In the genomic region with DNA sequence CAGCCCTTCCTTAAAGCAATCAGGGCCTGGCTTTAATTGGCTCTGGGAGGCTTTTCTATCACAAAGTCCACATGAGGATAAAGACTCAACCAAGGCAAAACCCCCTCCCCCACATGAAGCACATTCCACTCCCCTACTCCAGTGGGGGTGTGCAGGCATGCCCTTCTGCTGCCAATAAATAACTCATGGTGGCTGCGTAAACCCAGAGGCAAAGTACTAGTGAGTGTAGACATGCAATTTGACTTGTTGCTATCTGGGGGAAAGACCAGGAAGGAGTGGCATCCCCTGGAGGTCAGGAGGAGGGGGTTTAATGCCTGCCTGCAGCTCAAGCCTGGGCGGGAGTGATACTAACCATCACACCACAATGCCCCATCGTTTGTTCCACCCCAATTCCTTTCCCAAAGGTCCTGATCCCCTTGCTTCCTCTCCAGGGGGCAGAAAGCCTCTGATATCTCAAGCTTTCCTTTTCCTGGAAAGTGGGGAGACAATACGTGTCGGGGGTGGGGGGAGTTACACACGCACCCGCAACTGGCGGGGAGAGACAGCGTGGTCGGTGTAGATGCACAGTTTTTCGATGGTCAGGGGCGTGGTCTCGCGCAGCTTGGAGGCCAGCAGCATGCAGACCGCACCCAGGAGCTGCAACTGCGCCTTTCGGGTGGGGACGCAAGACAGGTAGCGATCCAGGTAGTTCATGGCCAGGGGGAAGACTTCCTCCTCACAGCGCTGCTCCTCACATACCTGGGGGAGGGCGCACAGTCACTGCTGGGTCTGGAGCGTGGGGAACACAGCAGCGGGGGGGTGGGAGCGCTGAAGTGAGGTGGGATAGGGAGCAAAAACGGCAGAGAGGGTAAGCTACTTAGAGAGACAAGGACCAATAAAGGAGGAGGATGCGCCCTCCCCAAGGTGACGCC, we compare ENCODE assay signal across 9 cellular contexts. TPM values are rescaled to one million over a fixed set of nuclear protein-coding genes. Genes with fewer than 3 reads are reported as not detected.
A peak's percentile ranks its signal among the peaks of the same experiment; 100 is the strongest.
DNase-seq lines count a peak whose midpoint lies in the region; ATAC-seq, FAIRE-seq and TF ChIP-seq lines count a peak whose summit lies in the region.
"Had no signal": no experiment of that assay in that cellular context is flagged by ENCODE, and none has a peak within 500 bp of the region (broad histone marks: within the 10 kb centered on the region; RNA-seq: fewer than 3 reads in every experiment).

No MANE protein-coding gene starts in this region.

- FAIRE-seq in pancreas (lab: Jason Lieb, UNC) = no peak
- FAIRE-seq: islet of Langerhans had no signal

- no peak for TF ChIP-seq CTCF in fibroblast of pulmonary artery (IDR thresholded peaks at IDR 0.05; ENCODE audit: low read length, missing control alignments)
- TF ChIP-seq CTCF in pancreas (IDR thresholded peaks at IDR 0.05) = no peak
- no peak for TF ChIP-seq CTCF in GM10248 (IDR thresholded peaks at IDR 0.05; ENCODE audit: control extremely low read depth, extremely low read depth, low read depth, missing control alignments)

- 44 to 55% methylated on average over 27 of the region's 27 CpGs for WGBS in pancreas, 2 donors

- peaks cover 0 to 4% (median 0%) of the 10 kb centered on the region in 3 donors for H3K36me3 ChIP-seq in pancreas

- no peaks in the 10 kb centered on the region for H3K27me3 ChIP-seq in pancreas

- no peak for ATAC-seq in pancreas

- POLR2A ChIA-PET in GM10248 (lab: Yijun Ruan, JAX) = no interaction called here

- H3K27ac ChIP-seq in pancreas = peak overlapping the region in 1 of 4 donors; percentile 53

- CTCF ChIA-PET in GM10248 (lab: Yijun Ruan, JAX) = interaction anchor here (1.0 to 6.8 kb wide), 7 partner anchors 11 to 153 kb away, joined by 3 to 57 read pairs (median 21); a partner anchor contains a TSS

- peaks cover 0 to 12% (median 0%) of the 10 kb centered on the region in 3 donors for H3K4me1 ChIP-seq in pancreas

- DNase-seq in AG08396 (ENCODE audit: low spot score) = peak; percentile 32
- no peak for DNase-seq in Jurkat, Clone E6-1 (ENCODE audit: low read depth, low spot score)
- DNase-seq in activated CD8-positive, alpha-beta memory T cell treated with anti-CD3 and anti-CD28 coated beads for 24 hours = peak; percentile 79
- peak; percentile 76 for DNase-seq in fibroblast of pulmonary artery (ENCODE audit: low read depth)
- DNase-seq in pancreas = peak in 1 of 6 donors; percentile 31
- no peak for DNase-seq in iPS-NIHi11 (ENCODE audit: low spot score)
- DNase-seq in GM10248 (ENCODE audit: extremely low spot score) = no peak
- no peak for DNase-seq in NCI-H510A treated with DMSO at 0.1 percent for 48 hours (lab: John Stamatoyannopoulos, UW)

- intact Hi-C loops in pancreas (cut with DNase I) = loop anchor here in 2 of 3 donors (10.0 kb wide), 3 partner anchors 85 to 155 kb away; a partner anchor contains a TSS

- H3K4me3 ChIP-seq in Jurkat, Clone E6-1 (ENCODE audit: low read length) = peak overlapping the region; percentile 97
- peak overlapping the region; percentile 93 for H3K4me3 ChIP-seq in fibroblast of pulmonary artery (replicated peaks; ENCODE audit: low read depth, low read length)
- H3K4me3 ChIP-seq in pancreas = peak overlapping the region in 3 of 4 donors; percentile 75 to 93 (median 85)

- no peaks in the 10 kb centered on the region for H3K9me3 ChIP-seq in pancreas

RNA-seq across cellular contexts. Expression of a gene that starts 1.5 kb away (rescaled TPM):
- 382 TPM for polyA plus RNA-seq in Jurkat, Clone E6-1 (2012; ENCODE audit: insufficient read depth, insufficient read length)
- total RNA-seq in pancreas = 10 to 100 TPM; 14.2 to 41.3 (median 20.8) TPM
- polyA plus RNA-seq in pancreas = 10 to 100 TPM; 32.5 to 56.6 TPM

RNA-seq across cellular contexts. Expression of a gene that starts 18.8 kb away (rescaled TPM):
- polyA plus RNA-seq in Jurkat, Clone E6-1 (2012; ENCODE audit: insufficient read depth, insufficient read length) = 87.7 TPM
- total RNA-seq in pancreas = 10 to 100 TPM in 1 of 6 donors, 1 to 10 TPM in 5; 4.7 to 18.6 (median 8.2) TPM
- polyA plus RNA-seq in pancreas = 10 to 100 TPM; 10.2 to 12.8 TPM

RNA-seq across cellular contexts. Expression of a gene that starts 19.2 kb away (rescaled TPM):
- polyA plus RNA-seq in Jurkat, Clone E6-1 (2012; ENCODE audit: insufficient read depth, insufficient read length) = 36.1 TPM
- total RNA-seq in pancreas = 10 to 100 TPM in 1 of 6 donors, 1 to 10 TPM in 5; 5.8 to 13.1 (median 8.7) TPM
- 1 to 10 TPM; 5.3 to 9.3 TPM for polyA plus RNA-seq in pancreas

RNA-seq across cellular contexts. Expression of a gene that starts 44.9 kb away (rescaled TPM):
- polyA plus RNA-seq in Jurkat, Clone E6-1 (2012; ENCODE audit: insufficient read depth, insufficient read length) = 28.3 TPM
- total RNA-seq in pancreas = 1 to 10 TPM in 5 of 6 donors, under 1 TPM in 1; 0.98 to 2.4 (median 1.4) TPM
- 1 to 10 TPM; 1.5 TPM for polyA plus RNA-seq in pancreas

Comparison
In these comparisons a context has a peak if more than half of its experiments do, and no peak if none do; other contexts are left out.
1. DNase-seq: peak in AG08396 (single experiment), activated CD8-positive, alpha-beta memory T cell treated with anti-CD3 and anti-CD28 coated beads for 24 hours (single experiment) and fibroblast of pulmonary artery (single experiment); none in Jurkat, Clone E6-1 (single experiment), iPS-NIHi11 (single experiment), GM10248 (single experiment) and NCI-H510A treated with DMSO at 0.1 percent for 48 hours (single experiment).
2. Peak in every context shown above with its lines, with median percentiles within 50 percentile points of each other: H3K4me3 ChIP-seq.